In the genomic region with DNA sequence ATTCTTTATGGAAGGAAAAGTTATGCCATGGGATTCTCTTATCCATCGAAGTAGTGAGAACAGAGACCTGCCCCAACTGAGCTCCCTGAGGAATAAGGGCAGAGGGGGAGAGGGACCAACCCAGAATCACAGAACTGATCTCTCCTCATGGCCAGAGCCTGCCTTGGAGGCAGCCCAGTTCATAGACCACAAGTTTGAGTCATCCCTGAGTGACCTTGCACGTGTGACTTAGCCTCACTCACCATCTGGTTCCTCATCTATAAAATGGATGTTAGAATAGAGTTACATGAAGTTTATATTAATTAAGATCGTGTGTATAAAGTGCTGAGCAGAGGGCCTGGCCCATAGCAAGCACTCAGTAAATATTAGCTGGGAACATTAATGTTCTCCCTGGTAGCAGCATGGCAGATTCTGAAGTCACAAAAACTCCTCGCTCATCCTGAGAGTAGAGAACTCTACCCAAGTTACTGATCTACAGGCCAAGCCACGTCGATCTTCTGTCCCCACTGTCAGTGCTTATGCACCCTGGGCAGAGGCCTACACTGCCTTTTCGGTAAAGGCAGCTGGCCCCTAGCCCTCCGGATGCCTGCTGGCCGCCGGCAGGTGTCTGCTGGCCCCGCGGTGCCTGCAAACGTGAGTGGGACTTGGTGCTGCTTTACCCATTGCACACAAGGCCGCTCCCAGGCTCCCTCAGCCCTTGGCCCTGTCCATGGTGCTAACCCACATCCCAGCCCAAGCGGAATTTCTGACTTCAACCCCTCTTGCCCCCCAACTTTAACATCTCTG, we compare ENCODE assay signal across 1 cellular context.
A peak's percentile ranks its signal among the peaks of the same experiment; 100 is the strongest.
TF ChIP-seq lines count a peak whose summit lies in the region.

No MANE protein-coding gene starts in this region.

TF ChIP-seq in HepG2, 621 proteins besides CTCF, POLR2A, EP300 and RAD21 (continued from another document and continues in another):
- TF ChIP-seq, protein P1, sequence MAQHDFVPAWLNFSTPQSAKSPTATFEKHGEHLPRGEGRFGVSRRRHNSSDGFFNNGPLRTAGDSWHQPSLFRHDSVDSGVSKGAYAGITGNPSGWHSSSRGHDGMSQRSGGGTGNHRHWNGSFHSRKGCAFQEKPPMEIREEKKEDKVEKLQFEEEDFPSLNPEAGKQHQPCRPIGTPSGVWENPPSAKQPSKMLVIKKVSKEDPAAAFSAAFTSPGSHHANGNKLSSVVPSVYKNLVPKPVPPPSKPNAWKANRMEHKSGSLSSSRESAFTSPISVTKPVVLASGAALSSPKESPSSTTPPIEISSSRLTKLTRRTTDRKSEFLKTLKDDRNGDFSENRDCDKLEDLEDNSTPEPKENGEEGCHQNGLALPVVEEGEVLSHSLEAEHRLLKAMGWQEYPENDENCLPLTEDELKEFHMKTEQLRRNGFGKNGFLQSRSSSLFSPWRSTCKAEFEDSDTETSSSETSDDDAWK (CRISPR knock-in tag; IDR thresholded peaks at IDR 0.05) = no peak
- TF ChIP-seq, protein P2, sequence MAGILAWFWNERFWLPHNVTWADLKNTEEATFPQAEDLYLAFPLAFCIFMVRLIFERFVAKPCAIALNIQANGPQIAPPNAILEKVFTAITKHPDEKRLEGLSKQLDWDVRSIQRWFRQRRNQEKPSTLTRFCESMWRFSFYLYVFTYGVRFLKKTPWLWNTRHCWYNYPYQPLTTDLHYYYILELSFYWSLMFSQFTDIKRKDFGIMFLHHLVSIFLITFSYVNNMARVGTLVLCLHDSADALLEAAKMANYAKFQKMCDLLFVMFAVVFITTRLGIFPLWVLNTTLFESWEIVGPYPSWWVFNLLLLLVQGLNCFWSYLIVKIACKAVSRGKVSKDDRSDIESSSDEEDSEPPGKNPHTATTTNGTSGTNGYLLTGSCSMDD (CRISPR knock-in tag; IDR thresholded peaks at IDR 0.05) = no peak
- TF ChIP-seq ZNF383 (CRISPR knock-in tag; IDR thresholded peaks at IDR 0.05; ENCODE audit: borderline replicate concordance) (no peak), ZNF326 (CRISPR knock-in tag; IDR thresholded peaks at IDR 0.05; ENCODE audit: borderline replicate concordance) (no peak), ZNF432 (CRISPR knock-in tag; IDR thresholded peaks at IDR 0.05; ENCODE audit: borderline replicate concordance) (no peak), SAP130 (CRISPR knock-in tag; IDR thresholded peaks at IDR 0.05; ENCODE audit: low read depth) (0 out of 2 replicates have a peak, but pooled peaks have one; percentile 24), ZNF850 (CRISPR knock-in tag; conservative IDR thresholded peaks at IDR 0.05) (no peak), ATF1 (CRISPR knock-in tag; IDR thresholded peaks at IDR 0.05) (no peak), SIN3A (IDR thresholded peaks at IDR 0.05; ENCODE audit: borderline replicate concordance, low read depth, low read length) (no peak), ARNTL (CRISPR knock-in tag; IDR thresholded peaks at IDR 0.05) (no peak), SP2 (CRISPR knock-in tag; IDR thresholded peaks at IDR 0.05) (no peak), ZNF160 (CRISPR knock-in tag; IDR thresholded peaks at IDR 0.05) (no peak), MTF1 (CRISPR knock-in tag; IDR thresholded peaks at IDR 0.05) (0 out of 2 replicates have a peak, but pooled peaks have one; percentile 55), CHD2 (IDR thresholded peaks at IDR 0.05; ENCODE audit: low read depth, low read length) (no peak), ZNF335 (CRISPR knock-in tag; IDR thresholded peaks at IDR 0.05) (no peak), TGIF2 (CRISPR knock-in tag; IDR thresholded peaks at IDR 0.05) (peak; percentile 64; the same call in 1 of the 2 replicates), ZNF670 (CRISPR knock-in tag; IDR thresholded peaks at IDR 0.05; ENCODE audit: borderline replicate concordance) (no peak), ZSCAN20 (CRISPR knock-in tag; IDR thresholded peaks at IDR 0.05; ENCODE audit: borderline replicate concordance) (no peak), ZZZ3 (CRISPR knock-in tag; IDR thresholded peaks at IDR 0.05; ENCODE audit: borderline replicate concordance) (no peak), GTF3A (CRISPR knock-in tag; conservative IDR thresholded peaks at IDR 0.05) (no peak), KLF6 (CRISPR knock-in tag; IDR thresholded peaks at IDR 0.05) (0 out of 2 replicates have a peak, but pooled peaks have one; percentile 55), KLF9 (CRISPR knock-in tag; IDR thresholded peaks at IDR 0.05; ENCODE audit: low read depth) (no peak), RORA (CRISPR knock-in tag; IDR thresholded peaks at IDR 0.05) (no peak)
- TF ChIP-seq, protein P3, sequence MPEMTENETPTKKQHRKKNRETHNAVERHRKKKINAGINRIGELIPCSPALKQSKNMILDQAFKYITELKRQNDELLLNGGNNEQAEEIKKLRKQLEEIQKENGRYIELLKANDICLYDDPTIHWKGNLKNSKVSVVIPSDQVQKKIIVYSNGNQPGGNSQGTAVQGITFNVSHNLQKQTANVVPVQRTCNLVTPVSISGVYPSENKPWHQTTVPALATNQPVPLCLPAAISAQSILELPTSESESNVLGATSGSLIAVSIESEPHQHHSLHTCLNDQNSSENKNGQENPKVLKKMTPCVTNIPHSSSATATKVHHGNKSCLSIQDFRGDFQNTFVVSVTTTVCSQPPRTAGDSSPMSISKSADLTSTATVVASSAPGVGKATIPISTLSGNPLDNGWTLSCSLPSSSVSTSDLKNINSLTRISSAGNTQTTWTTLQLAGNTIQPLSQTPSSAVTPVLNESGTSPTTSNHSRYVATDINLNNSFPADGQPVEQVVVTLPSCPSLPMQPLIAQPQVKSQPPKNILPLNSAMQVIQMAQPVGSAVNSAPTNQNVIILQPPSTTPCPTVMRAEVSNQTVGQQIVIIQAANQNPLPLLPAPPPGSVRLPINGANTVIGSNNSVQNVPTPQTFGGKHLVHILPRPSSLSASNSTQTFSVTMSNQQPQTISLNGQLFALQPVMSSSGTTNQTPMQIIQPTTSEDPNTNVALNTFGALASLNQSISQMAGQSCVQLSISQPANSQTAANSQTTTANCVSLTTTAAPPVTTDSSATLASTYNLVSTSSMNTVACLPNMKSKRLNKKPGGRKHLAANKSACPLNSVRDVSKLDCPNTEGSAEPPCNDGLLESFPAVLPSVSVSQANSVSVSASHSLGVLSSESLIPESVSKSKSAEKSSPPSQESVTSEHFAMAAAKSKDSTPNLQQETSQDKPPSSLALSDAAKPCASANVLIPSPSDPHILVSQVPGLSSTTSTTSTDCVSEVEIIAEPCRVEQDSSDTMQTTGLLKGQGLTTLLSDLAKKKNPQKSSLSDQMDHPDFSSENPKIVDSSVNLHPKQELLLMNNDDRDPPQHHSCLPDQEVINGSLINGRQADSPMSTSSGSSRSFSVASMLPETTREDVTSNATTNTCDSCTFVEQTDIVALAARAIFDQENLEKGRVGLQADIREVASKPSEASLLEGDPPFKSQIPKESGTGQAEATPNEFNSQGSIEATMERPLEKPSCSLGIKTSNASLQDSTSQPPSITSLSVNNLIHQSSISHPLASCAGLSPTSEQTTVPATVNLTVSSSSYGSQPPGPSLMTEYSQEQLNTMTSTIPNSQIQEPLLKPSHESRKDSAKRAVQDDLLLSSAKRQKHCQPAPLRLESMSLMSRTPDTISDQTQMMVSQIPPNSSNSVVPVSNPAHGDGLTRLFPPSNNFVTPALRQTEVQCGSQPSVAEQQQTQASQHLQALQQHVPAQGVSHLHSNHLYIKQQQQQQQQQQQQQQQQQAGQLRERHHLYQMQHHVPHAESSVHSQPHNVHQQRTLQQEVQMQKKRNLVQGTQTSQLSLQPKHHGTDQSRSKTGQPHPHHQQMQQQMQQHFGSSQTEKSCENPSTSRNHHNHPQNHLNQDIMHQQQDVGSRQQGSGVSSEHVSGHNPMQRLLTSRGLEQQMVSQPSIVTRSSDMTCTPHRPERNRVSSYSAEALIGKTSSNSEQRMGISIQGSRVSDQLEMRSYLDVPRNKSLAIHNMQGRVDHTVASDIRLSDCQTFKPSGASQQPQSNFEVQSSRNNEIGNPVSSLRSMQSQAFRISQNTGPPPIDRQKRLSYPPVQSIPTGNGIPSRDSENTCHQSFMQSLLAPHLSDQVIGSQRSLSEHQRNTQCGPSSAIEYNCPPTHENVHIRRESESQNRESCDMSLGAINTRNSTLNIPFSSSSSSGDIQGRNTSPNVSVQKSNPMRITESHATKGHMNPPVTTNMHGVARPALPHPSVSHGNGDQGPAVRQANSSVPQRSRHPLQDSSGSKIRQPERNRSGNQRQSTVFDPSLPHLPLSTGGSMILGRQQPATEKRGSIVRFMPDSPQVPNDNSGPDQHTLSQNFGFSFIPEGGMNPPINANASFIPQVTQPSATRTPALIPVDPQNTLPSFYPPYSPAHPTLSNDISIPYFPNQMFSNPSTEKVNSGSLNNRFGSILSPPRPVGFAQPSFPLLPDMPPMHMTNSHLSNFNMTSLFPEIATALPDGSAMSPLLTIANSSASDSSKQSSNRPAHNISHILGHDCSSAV (CRISPR knock-in tag; IDR thresholded peaks at IDR 0.05; ENCODE audit: borderline replicate concordance) = no peak
- TF ChIP-seq, protein P4, sequence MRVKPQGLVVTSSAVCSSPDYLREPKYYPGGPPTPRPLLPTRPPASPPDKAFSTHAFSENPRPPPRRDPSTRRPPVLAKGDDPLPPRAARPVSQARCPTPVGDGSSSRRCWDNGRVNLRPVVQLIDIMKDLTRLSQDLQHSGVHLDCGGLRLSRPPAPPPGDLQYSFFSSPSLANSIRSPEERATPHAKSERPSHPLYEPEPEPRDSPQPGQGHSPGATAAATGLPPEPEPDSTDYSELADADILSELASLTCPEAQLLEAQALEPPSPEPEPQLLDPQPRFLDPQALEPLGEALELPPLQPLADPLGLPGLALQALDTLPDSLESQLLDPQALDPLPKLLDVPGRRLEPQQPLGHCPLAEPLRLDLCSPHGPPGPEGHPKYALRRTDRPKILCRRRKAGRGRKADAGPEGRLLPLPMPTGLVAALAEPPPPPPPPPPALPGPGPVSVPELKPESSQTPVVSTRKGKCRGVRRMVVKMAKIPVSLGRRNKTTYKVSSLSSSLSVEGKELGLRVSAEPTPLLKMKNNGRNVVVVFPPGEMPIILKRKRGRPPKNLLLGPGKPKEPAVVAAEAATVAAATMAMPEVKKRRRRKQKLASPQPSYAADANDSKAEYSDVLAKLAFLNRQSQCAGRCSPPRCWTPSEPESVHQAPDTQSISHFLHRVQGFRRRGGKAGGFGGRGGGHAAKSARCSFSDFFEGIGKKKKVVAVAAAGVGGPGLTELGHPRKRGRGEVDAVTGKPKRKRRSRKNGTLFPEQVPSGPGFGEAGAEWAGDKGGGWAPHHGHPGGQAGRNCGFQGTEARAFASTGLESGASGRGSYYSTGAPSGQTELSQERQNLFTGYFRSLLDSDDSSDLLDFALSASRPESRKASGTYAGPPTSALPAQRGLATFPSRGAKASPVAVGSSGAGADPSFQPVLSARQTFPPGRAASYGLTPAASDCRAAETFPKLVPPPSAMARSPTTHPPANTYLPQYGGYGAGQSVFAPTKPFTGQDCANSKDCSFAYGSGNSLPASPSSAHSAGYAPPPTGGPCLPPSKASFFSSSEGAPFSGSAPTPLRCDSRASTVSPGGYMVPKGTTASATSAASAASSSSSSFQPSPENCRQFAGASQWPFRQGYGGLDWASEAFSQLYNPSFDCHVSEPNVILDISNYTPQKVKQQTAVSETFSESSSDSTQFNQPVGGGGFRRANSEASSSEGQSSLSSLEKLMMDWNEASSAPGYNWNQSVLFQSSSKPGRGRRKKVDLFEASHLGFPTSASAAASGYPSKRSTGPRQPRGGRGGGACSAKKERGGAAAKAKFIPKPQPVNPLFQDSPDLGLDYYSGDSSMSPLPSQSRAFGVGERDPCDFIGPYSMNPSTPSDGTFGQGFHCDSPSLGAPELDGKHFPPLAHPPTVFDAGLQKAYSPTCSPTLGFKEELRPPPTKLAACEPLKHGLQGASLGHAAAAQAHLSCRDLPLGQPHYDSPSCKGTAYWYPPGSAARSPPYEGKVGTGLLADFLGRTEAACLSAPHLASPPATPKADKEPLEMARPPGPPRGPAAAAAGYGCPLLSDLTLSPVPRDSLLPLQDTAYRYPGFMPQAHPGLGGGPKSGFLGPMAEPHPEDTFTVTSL (CRISPR knock-in tag; IDR thresholded peaks at IDR 0.05; ENCODE audit: borderline replicate concordance) = no peak
- TF ChIP-seq, protein P5, sequence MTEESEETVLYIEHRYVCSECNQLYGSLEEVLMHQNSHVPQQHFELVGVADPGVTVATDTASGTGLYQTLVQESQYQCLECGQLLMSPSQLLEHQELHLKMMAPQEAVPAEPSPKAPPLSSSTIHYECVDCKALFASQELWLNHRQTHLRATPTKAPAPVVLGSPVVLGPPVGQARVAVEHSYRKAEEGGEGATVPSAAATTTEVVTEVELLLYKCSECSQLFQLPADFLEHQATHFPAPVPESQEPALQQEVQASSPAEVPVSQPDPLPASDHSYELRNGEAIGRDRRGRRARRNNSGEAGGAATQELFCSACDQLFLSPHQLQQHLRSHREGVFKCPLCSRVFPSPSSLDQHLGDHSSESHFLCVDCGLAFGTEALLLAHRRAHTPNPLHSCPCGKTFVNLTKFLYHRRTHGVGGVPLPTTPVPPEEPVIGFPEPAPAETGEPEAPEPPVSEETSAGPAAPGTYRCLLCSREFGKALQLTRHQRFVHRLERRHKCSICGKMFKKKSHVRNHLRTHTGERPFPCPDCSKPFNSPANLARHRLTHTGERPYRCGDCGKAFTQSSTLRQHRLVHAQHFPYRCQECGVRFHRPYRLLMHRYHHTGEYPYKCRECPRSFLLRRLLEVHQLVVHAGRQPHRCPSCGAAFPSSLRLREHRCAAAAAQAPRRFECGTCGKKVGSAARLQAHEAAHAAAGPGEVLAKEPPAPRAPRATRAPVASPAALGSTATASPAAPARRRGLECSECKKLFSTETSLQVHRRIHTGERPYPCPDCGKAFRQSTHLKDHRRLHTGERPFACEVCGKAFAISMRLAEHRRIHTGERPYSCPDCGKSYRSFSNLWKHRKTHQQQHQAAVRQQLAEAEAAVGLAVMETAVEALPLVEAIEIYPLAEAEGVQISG (CRISPR knock-in tag; IDR thresholded peaks at IDR 0.05) = 0 out of 2 replicates have a peak, but pooled peaks have one; percentile 41
- TF ChIP-seq, protein P6, sequence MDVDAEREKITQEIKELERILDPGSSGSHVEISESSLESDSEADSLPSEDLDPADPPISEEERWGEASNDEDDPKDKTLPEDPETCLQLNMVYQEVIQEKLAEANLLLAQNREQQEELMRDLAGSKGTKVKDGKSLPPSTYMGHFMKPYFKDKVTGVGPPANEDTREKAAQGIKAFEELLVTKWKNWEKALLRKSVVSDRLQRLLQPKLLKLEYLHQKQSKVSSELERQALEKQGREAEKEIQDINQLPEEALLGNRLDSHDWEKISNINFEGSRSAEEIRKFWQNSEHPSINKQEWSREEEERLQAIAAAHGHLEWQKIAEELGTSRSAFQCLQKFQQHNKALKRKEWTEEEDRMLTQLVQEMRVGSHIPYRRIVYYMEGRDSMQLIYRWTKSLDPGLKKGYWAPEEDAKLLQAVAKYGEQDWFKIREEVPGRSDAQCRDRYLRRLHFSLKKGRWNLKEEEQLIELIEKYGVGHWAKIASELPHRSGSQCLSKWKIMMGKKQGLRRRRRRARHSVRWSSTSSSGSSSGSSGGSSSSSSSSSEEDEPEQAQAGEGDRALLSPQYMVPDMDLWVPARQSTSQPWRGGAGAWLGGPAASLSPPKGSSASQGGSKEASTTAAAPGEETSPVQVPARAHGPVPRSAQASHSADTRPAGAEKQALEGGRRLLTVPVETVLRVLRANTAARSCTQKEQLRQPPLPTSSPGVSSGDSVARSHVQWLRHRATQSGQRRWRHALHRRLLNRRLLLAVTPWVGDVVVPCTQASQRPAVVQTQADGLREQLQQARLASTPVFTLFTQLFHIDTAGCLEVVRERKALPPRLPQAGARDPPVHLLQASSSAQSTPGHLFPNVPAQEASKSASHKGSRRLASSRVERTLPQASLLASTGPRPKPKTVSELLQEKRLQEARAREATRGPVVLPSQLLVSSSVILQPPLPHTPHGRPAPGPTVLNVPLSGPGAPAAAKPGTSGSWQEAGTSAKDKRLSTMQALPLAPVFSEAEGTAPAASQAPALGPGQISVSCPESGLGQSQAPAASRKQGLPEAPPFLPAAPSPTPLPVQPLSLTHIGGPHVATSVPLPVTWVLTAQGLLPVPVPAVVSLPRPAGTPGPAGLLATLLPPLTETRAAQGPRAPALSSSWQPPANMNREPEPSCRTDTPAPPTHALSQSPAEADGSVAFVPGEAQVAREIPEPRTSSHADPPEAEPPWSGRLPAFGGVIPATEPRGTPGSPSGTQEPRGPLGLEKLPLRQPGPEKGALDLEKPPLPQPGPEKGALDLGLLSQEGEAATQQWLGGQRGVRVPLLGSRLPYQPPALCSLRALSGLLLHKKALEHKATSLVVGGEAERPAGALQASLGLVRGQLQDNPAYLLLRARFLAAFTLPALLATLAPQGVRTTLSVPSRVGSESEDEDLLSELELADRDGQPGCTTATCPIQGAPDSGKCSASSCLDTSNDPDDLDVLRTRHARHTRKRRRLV (CRISPR knock-in tag; IDR thresholded peaks at IDR 0.05) = no peak
